ENCODE assay signal across 12 cellular contexts in the genomic region with DNA sequence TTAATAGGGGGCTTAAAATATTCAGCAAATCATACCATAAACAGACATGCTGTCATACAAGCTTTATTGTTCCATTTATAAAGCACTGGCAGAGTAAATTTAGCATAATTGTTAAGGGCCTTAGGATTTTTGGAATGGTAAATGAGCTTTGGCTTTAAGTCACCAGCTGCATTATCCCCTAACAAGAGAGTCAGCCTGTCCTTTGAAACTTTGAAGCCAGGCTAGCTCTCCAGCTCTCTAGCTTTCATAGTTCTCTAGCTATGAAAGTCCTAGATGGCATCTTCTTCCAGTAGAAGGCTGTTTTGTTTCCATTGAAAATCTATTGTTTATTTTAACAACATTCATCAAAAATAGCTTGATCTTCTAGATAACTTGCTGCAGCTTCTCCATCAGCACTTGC.
A peak's percentile ranks its signal among the peaks of the same experiment; 100 is the strongest.
DNase-seq lines count a peak whose midpoint lies in the region; ATAC-seq and TF ChIP-seq lines count a peak whose summit lies in the region.
"Had no signal": no experiment of that assay in that cellular context is flagged by ENCODE, and none has a peak within 500 bp of the region (broad histone marks: within the 10 kb centered on the region; RNA-seq: fewer than 3 reads in every experiment).

No MANE protein-coding gene starts in this region.

- no peaks in the 10 kb centered on the region for H3K36me3 ChIP-seq in upper lobe of left lung

- peak overlapping the region in 3 of 4 donors; percentile 26 to 49 (median 42) for H3K4me3 ChIP-seq in upper lobe of left lung

- ATAC-seq in left lobe of liver, result peak; percentile 51
- no peak for ATAC-seq in upper lobe of left lung (ENCODE audit: low FRiP score in 2 of 2)
- no peak for ATAC-seq in HG03469 (IDR thresholded peaks at IDR 0.05; ENCODE audit: unreplicated experiment)

- TF ChIP-seq EP300 in upper lobe of left lung (IDR thresholded peaks at IDR 0.05), result no peak

- H3K27me3 ChIP-seq in upper lobe of left lung, result no peaks in the 10 kb centered on the region

- peak overlapping the region in 3 of 4 donors; percentile 50 to 63 (median 60) for H3K27ac ChIP-seq in upper lobe of left lung

- H3K9me3 ChIP-seq in upper lobe of left lung, result no peaks in the 10 kb centered on the region

- H3K4me1 Mint-ChIP-seq in activated naive CD4-positive, alpha-beta T cell treated with anti-CD3 and anti-CD28 coated beads, Interleukin-2, amount 50 U/mL, for 24 hours, result peaks cover 6% of the 10 kb centered on the region
- H3K4me1 Mint-ChIP-seq in activated CD4-positive, alpha-beta memory T cell treated with anti-CD3 and anti-CD28 coated beads, Interleukin-2, amount 10 ng/mL, durations not matched to agents 7 days and 5 days, result peaks cover 4% of the 10 kb centered on the region

- no peaks in the 10 kb centered on the region for H3K4me1 ChIP-seq in upper lobe of left lung

- TF ChIP-seq CTCF in upper lobe of left lung (IDR thresholded peaks at IDR 0.05), result no peak

- POLR2A ChIA-PET in activated CD4-positive, alpha-beta memory T cell treated with anti-CD3 and anti-CD28 coated beads, Interleukin-2, amount 10 ng/mL, durations not matched to agents 7 days and 5 days (lab: Charles Lee), result no interaction called here

- no peak for TF ChIP-seq POLR2A in upper lobe of left lung (IDR thresholded peaks at IDR 0.05)

- no peak for DNase-seq in activated naive CD4-positive, alpha-beta T cell treated with Interleukin-2 at 50 U/mL for 16 hours
- no peak for DNase-seq in activated CD4-positive, alpha-beta memory T cell treated with anti-CD3 and anti-CD28 coated beads, Interleukin-2, amount 10 ng/mL, durations not matched to agents 7 days and 5 days
- DNase-seq in left lobe of liver (ENCODE audit: low spot score), result no peak
- no peak for DNase-seq in upper lobe of left lung
- DNase-seq in stimulated activated CD4-positive, alpha-beta T cell treated with anti-CD3 and anti-CD28 coated beads, Interleukin-2, amount 100 ng/mL, for 24 hours, result no peak
- no peak for DNase-seq in AG20443 (ENCODE audit: low spot score)
- DNase-seq: activated gamma-delta T cell treated with Interleukin-2 at 50 U/mL for 16 hours; NCI-H1105 treated with DMSO at 0.1 percent for 48 hours; occipital lobe; stimulated activated CD8-positive, alpha-beta memory T cell treated with anti-CD3 and anti-CD28 coated beads, Interleukin-4, amount 100 ng/mL, for 48 hours had no signal

- H3K27me3 Mint-ChIP-seq in activated naive CD4-positive, alpha-beta T cell treated with anti-CD3 and anti-CD28 coated beads, Interleukin-2, amount 50 U/mL, for 24 hours, result no peaks in the 10 kb centered on the region
- H3K27me3 Mint-ChIP-seq in activated CD4-positive, alpha-beta memory T cell treated with anti-CD3 and anti-CD28 coated beads, Interleukin-2, amount 10 ng/mL, durations not matched to agents 7 days and 5 days, result no peaks in the 10 kb centered on the region

- H3K9me3 Mint-ChIP-seq in activated naive CD4-positive, alpha-beta T cell treated with anti-CD3 and anti-CD28 coated beads, Interleukin-2, amount 50 U/mL, for 24 hours, result no peaks in the 10 kb centered on the region
- no peaks in the 10 kb centered on the region for H3K9me3 Mint-ChIP-seq in activated CD4-positive, alpha-beta memory T cell treated with anti-CD3 and anti-CD28 coated beads, Interleukin-2, amount 10 ng/mL, durations not matched to agents 7 days and 5 days

- CTCF ChIA-PET in activated CD4-positive, alpha-beta memory T cell treated with anti-CD3 and anti-CD28 coated beads, Interleukin-2, amount 10 ng/mL, durations not matched to agents 7 days and 5 days (lab: Charles Lee), result no interaction called here

- peak overlapping the region; percentile 78 for H3K4me3 Mint-ChIP-seq in activated naive CD4-positive, alpha-beta T cell treated with anti-CD3 and anti-CD28 coated beads, Interleukin-2, amount 50 U/mL, for 24 hours
- H3K4me3 Mint-ChIP-seq in activated CD4-positive, alpha-beta memory T cell treated with anti-CD3 and anti-CD28 coated beads, Interleukin-2, amount 10 ng/mL, durations not matched to agents 7 days and 5 days, result peak overlapping the region; percentile 67

- no peaks in the 10 kb centered on the region for H3K36me3 Mint-ChIP-seq in activated naive CD4-positive, alpha-beta T cell treated with anti-CD3 and anti-CD28 coated beads, Interleukin-2, amount 50 U/mL, for 24 hours
- no peaks in the 10 kb centered on the region for H3K36me3 Mint-ChIP-seq in activated CD4-positive, alpha-beta memory T cell treated with anti-CD3 and anti-CD28 coated beads, Interleukin-2, amount 10 ng/mL, durations not matched to agents 7 days and 5 days (ENCODE audit: low read depth)

- no peak overlapping the region for H3K27ac Mint-ChIP-seq in activated naive CD4-positive, alpha-beta T cell treated with anti-CD3 and anti-CD28 coated beads, Interleukin-2, amount 50 U/mL, for 24 hours
- H3K27ac Mint-ChIP-seq in activated CD4-positive, alpha-beta memory T cell treated with anti-CD3 and anti-CD28 coated beads, Interleukin-2, amount 10 ng/mL, durations not matched to agents 7 days and 5 days, result no peak overlapping the region
